Comparison of ENCODE assay signal across 1 cellular context in the genomic region with DNA sequence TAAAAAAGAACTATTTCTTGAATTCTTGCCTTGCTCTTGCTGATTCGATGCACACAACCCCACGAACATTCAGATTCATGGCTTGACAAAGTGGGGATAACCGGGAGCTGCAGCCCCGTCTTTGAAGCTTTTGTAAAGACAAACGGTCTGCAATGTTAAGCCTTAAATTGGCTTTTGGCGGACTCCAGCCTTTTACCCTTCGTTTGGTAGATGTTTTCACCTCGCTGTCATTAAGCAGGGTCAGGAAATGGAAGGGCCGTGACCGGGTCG.
TF ChIP-seq lines count a peak whose summit lies in the region.

No MANE protein-coding gene starts in this region.

TF ChIP-seq in H1, 55 proteins besides CTCF, POLR2A, EP300 and RAD21:
- no peak for TF ChIP-seq SIX5 (IDR thresholded peaks at IDR 0.05; ENCODE audit: low read depth, low read length)
- TF ChIP-seq CBX5 (IDR thresholded peaks at IDR 0.05; ENCODE audit: low read depth, low read length) = no peak
